Comparison of ENCODE assay signal across 8 cellular contexts in genomic region chr17:35731932-35732805, GRCh38. TPM values are rescaled to one million over a fixed set of nuclear protein-coding genes. Genes with fewer than 3 reads are reported as not detected.
DNase-seq lines count a peak whose midpoint lies in the region; ATAC-seq and TF ChIP-seq lines count a peak whose summit lies in the region.

No MANE protein-coding gene starts in this region.

- peaks cover 15% of the 10 kb centered on the region for H3K36me3 Mint-ChIP-seq in T-helper 1 cell treated with Interleukin-12 subunit alpha and Interleukin-12 subunit beta and Interleukin-4 antibody, amounts not matched to agents 30 μg/mL and 1 μg/mL, for 36 hours (ENCODE audit: low read depth)

- H3K27me3 Mint-ChIP-seq in T-helper 1 cell treated with Interleukin-12 subunit alpha and Interleukin-12 subunit beta and Interleukin-4 antibody, amounts not matched to agents 30 μg/mL and 1 μg/mL, for 36 hours (ENCODE audit: low read depth): peaks cover 26% of the 10 kb centered on the region

- 15 to 27% methylated on average over 12 to 37 of the region's 45 CpGs for WGBS in body of pancreas, 2 donors
- WGBS in thyroid gland, 2 donors: 28 to 89% methylated on average over 4 to 20 of the region's 45 CpGs

- DNase-seq in T-helper 1 cell: no peak
- peak in 2 of 4 donors; percentile 39 to 43 for DNase-seq in body of pancreas
- DNase-seq in left lobe of liver (ENCODE audit: low spot score): peak; percentile 42
- DNase-seq in thyroid gland: no peak
- no peak for DNase-seq in KG1 (lab: John Stamatoyannopoulos, UW)
- DNase-seq in NCI-H510A (lab: John Stamatoyannopoulos, UW): no peak
- no peak for DNase-seq in activated CD8-positive, alpha-beta memory T cell treated with anti-CD3 and anti-CD28 coated beads for 24 hours

- TF ChIP-seq CTCF in body of pancreas (IDR thresholded peaks at IDR 0.05): no peak
- TF ChIP-seq CTCF in thyroid gland (IDR thresholded peaks at IDR 0.05): no peak

- peak overlapping the region; percentile 31 for H3K4me3 Mint-ChIP-seq in T-helper 1 cell treated with Interleukin-12 subunit alpha and Interleukin-12 subunit beta and Interleukin-4 antibody, amounts not matched to agents 30 μg/mL and 1 μg/mL, for 36 hours

- peaks cover 10% of the 10 kb centered on the region for H3K4me1 Mint-ChIP-seq in T-helper 1 cell treated with Interleukin-12 subunit alpha and Interleukin-12 subunit beta and Interleukin-4 antibody, amounts not matched to agents 30 μg/mL and 1 μg/mL, for 36 hours (ENCODE audit: low read depth)

- H3K27ac Mint-ChIP-seq in T-helper 1 cell treated with Interleukin-12 subunit alpha and Interleukin-12 subunit beta and Interleukin-4 antibody, amounts not matched to agents 30 μg/mL and 1 μg/mL, for 36 hours: no peak overlapping the region

- H3K4me3 ChIP-seq in body of pancreas: peak overlapping the region; percentile 72 to 76
- H3K4me3 ChIP-seq in thyroid gland (replicated peaks in 1 of 3): peak overlapping the region in 2 of 3 donors; percentile 40 to 80

- H3K27ac ChIP-seq in body of pancreas: peak overlapping the region in 1 of 4 donors; percentile 42
- peak overlapping the region in 1 of 3 donors; percentile 24 for H3K27ac ChIP-seq in thyroid gland

- intact Hi-C loops in body of pancreas (cut with DNase I): no loop called here
- intact Hi-C loops in thyroid gland (cut with DNase I): no loop called here

- H3K4me1 ChIP-seq in body of pancreas (peaks cover 23% of the 10 kb centered on the region), thyroid gland (peaks cover 27 to 31% of the 10 kb centered on the region in 2 donors)

- TF ChIP-seq POLR2A in body of pancreas (IDR thresholded peaks at IDR 0.05) (no peak), thyroid gland (IDR thresholded peaks at IDR 0.05) (no peak)

- H3K9me3 Mint-ChIP-seq in T-helper 1 cell treated with Interleukin-12 subunit alpha and Interleukin-12 subunit beta and Interleukin-4 antibody, amounts not matched to agents 30 μg/mL and 1 μg/mL, for 36 hours: no peaks in the 10 kb centered on the region

- no peaks in the 10 kb centered on the region for H3K9me3 ChIP-seq in body of pancreas
- H3K9me3 ChIP-seq in thyroid gland: no peaks in the 10 kb centered on the region

- H3K36me3 ChIP-seq in body of pancreas (replicated peaks in 1 of 2; ENCODE audit: insufficient read depth in 1 of 2, low read depth in 2 of 2) (no peaks in the 10 kb centered on the region), thyroid gland (no peaks in the 10 kb centered on the region)

- peak; percentile 25 for ATAC-seq in body of pancreas
- ATAC-seq in left lobe of liver: peak; percentile 12

- H3K27me3 ChIP-seq in body of pancreas (no peaks in the 10 kb centered on the region), thyroid gland (no peaks in the 10 kb centered on the region)

RNA-seq across cellular contexts. Expression of gene RASL10B, which starts 0.7 kb away (rescaled TPM):
- total RNA-seq in body of pancreas (10 to 100 TPM in 1 of 2 donors, 1 to 10 TPM in 1; 8.8 to 17.8 TPM), left lobe of liver (2.3 TPM), thyroid gland (10 to 100 TPM in 1 of 4 donors, 1 to 10 TPM in 2, under 1 TPM in 1; 0.94 to 14.5 (median 3.5) TPM)

RNA-seq across cellular contexts. Expression of gene GAS2L2, which starts 20.9 kb away (rescaled TPM):
- not detected for total RNA-seq in body of pancreas
- total RNA-seq in left lobe of liver: not detected
- not detected for total RNA-seq in thyroid gland

RNA-seq across cellular contexts. Expression of gene C17orf50, which starts 28.5 kb away (rescaled TPM):
- total RNA-seq in body of pancreas (not detected), left lobe of liver (not detected), thyroid gland (under 1 TPM in 1 of 4 donors, not detected in 3; 0.40 TPM)
